ENCODE assay signal across 19 cellular contexts in the genomic region with DNA sequence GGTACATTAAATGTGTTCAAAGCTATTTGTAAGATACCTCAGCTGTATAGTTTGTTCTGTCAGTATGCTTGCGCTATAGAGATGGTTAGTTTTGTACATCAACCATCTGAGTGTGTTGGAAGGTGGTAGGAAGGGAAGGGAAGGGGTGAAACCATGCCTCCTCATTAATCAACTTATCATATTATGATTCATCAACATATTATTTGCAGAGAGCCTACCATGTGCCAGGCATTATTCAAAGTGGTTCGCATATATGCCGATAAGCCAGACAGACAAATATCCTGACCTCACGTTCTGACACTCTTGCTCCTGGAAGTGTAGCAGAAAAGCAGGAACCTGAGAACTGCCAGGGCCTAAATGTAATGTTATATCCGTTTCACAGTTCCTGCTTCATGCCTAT.
DNase-seq lines count a peak whose midpoint lies in the region; ATAC-seq, FAIRE-seq and TF ChIP-seq lines count a peak whose summit lies in the region.
"Had no signal": no experiment of that assay in that cellular context is flagged by ENCODE, and none has a peak within 500 bp of the region (broad histone marks: within the 10 kb centered on the region; RNA-seq: fewer than 3 reads in every experiment).

No MANE protein-coding gene starts in this region.

- H3K9me3 Mint-ChIP-seq in MCF 10A (ENCODE audit: unreplicated experiment), result no peaks in the 10 kb centered on the region
- H3K9me3 Mint-ChIP-seq: GM23338 had no signal

- peak; percentile 46 for ATAC-seq in SK-N-SH treated with all-trans-retinoic acid at 6 μM for 48 hours
- ATAC-seq: GM23338, K562 had no signal

- peaks cover 26% of the 10 kb centered on the region for H3K4me1 Mint-ChIP-seq in MCF 10A (ENCODE audit: insufficient read depth, unreplicated experiment)

- TF ChIP-seq CTCF in MCF 10A (IDR thresholded peaks at IDR 0.05; ENCODE audit: unreplicated experiment), result no peak
- TF ChIP-seq CTCF in breast epithelium (IDR thresholded peaks at IDR 0.05), result no peak
- no peak for TF ChIP-seq CTCF in fibroblast of the aortic adventitia (IDR thresholded peaks at IDR 0.05; ENCODE audit: insufficient read depth, low read length)

- H3K36me3 Mint-ChIP-seq in MCF 10A (ENCODE audit: insufficient read depth, unreplicated experiment), result peaks cover 6% of the 10 kb centered on the region

- no peaks in the 10 kb centered on the region for H3K4me1 ChIP-seq in breast epithelium

- peak; percentile 78 for FAIRE-seq in urothelium cell line (lab: Jason Lieb, UNC)
- no peak for FAIRE-seq in HTR-8/SVneo (lab: Jason Lieb, UNC)
- FAIRE-seq: GM12891, K562 had no signal

- H3K27ac Mint-ChIP-seq in MCF 10A (ENCODE audit: low read depth, unreplicated experiment), result no peak overlapping the region
- H3K27ac Mint-ChIP-seq: GM23338 had no signal

- peak; percentile 14 for DNase-seq in MCF 10A (ENCODE audit: unreplicated experiment)
- no peak for DNase-seq in breast epithelium (ENCODE audit: low spot score in 2 of 2)
- peak; percentile 50 for DNase-seq in fibroblast of the aortic adventitia (ENCODE audit: low read depth)
- peak; percentile 26 for DNase-seq in urothelium cell line (ENCODE audit: low spot score)
- DNase-seq in NCI-H345 treated with DMSO at 0.1 percent for 48 hours (lab: John Stamatoyannopoulos, UW; ENCODE audit: unreplicated experiment), result no peak
- DNase-seq in HTR-8/SVneo (ENCODE audit: insufficient read length, low spot score), result no peak
- DNase-seq in superior temporal gyrus (ENCODE audit: extremely low spot score), result no peak
- DNase-seq: C1 segment of cervical spinal cord; DMS 273 treated with DMSO at 0.1 percent for 48 hours; NCI-H1092; NCI-H345; NCI-H69; NK-92 treated with Interleukin-12 subunit alpha and Interleukin-12 subunit beta, amount 100 ng/mL, for 24 hours; OCI-M1 had no signal

- H3K27me3 ChIP-seq in breast epithelium, result no peaks in the 10 kb centered on the region

- BruUV-seq in MCF 10A (replicated peaks; lab: Mats Ljungman, UMichigan), result no TSS peak

- CTCF ChIA-PET in MCF 10A (lab: Yijun Ruan, JAX), result interaction anchor here (1.3 to 1.6 kb wide), 2 partner anchors 10 to 31 kb away, joined by 6 to 9 read pairs; no protein-coding TSS in a partner anchor

- no peak overlapping the region for H3K27ac ChIP-seq in breast epithelium
- H3K27ac ChIP-seq: 22Rv1 had no signal

- H3K27me3 Mint-ChIP-seq in MCF 10A (ENCODE audit: insufficient read depth, unreplicated experiment), result no peaks in the 10 kb centered on the region

- no peaks in the 10 kb centered on the region for H3K36me3 ChIP-seq in breast epithelium

- H3K4me3 Mint-ChIP-seq in MCF 10A (ENCODE audit: unreplicated experiment), result no peak overlapping the region
- H3K4me3 Mint-ChIP-seq: GM23338 had no signal

- POLR2A ChIA-PET in MCF 10A (lab: Yijun Ruan, JAX), result interaction anchor here (3.0 kb wide), 1 partner anchor 10 kb away, joined by 19 read pairs; no protein-coding TSS in a partner anchor

- no peak for TF ChIP-seq POLR2A in breast epithelium (IDR thresholded peaks at IDR 0.05)

- peaks cover 0 to 5% of the 10 kb centered on the region in 2 donors for H3K9me3 ChIP-seq in breast epithelium

- intact Hi-C loops in MCF 10A (cut with micrococcal nuclease), result no loop called here
- intact Hi-C loops in breast epithelium (cut with DNase I; ENCODE audit: low total_unique reads), result no loop called here

- H3K4me3 ChIP-seq in breast epithelium, result no peak overlapping the region
- no peak overlapping the region for H3K4me3 ChIP-seq in fibroblast of the aortic adventitia (ENCODE audit: low read depth, low read length)
- H3K4me3 ChIP-seq: GM23338, K562 had no signal

TF ChIP-seq in SK-N-SH treated with all-trans-retinoic acid at 6 μM for 48 hours, 23 proteins besides CTCF, POLR2A, EP300 and RAD21:
- TF ChIP-seq PATZ1 (CRISPR knock-in tag; IDR thresholded peaks at IDR 0.05; ENCODE audit: borderline replicate concordance), result no peak
- TF ChIP-seq TOX (CRISPR knock-in tag; IDR thresholded peaks at IDR 0.05; ENCODE audit: borderline replicate concordance), result no peak
- no peak for TF ChIP-seq ARNTL (CRISPR knock-in tag; IDR thresholded peaks at IDR 0.05; ENCODE audit: borderline replicate concordance, low read depth)
- no peak for TF ChIP-seq ZFP30 (CRISPR knock-in tag; IDR thresholded peaks at IDR 0.05)

Comparison
In these comparisons a context has a peak if more than half of its experiments do, and no peak if none do; other contexts are left out.
1. DNase-seq: peak in MCF 10A (single experiment), fibroblast of the aortic adventitia (single experiment) and urothelium cell line (single experiment); none in breast epithelium (0 of 2), NCI-H345 treated with DMSO at 0.1 percent for 48 hours (single experiment), HTR-8/SVneo (single experiment) and superior temporal gyrus (single experiment).